Comparison of ENCODE assay signal across 8 cellular contexts in genomic region chr2:177164584-177165052, GRCh38. TPM values are rescaled to one million over a fixed set of nuclear protein-coding genes. Genes with fewer than 3 reads are reported as not detected.
DNase-seq lines count a peak whose midpoint lies in the region; ATAC-seq and TF ChIP-seq lines count a peak whose summit lies in the region.

No MANE protein-coding gene starts in this region.

- intact Hi-C loops in sigmoid colon (cut with DNase I) = loop anchor here (1.0 to 10.0 kb wide), 8 partner anchors 46 to 588 kb away; a partner anchor contains a TSS

- H3K27ac ChIP-seq in sigmoid colon = peak overlapping the region; percentile 81 to 88 (median 86)

- H3K27me3 ChIP-seq in sigmoid colon = no peaks in the 10 kb centered on the region

- in situ Hi-C loops in astrocyte of the spinal cord (cut with HindIII; ENCODE audit: low sequenced_read_pairs) = no loop called here

- WGBS in sigmoid colon, 2 donors = 1% methylated on average over 13 of the region's 13 CpGs

- DNase-seq in GM12864 (ENCODE audit: low read depth) (peak; percentile 47), NCI-H1930 (lab: John Stamatoyannopoulos, UW) (peak; percentile 79 to 89), T-helper 9 cell (peak; percentile 82), astrocyte of the spinal cord (ENCODE audit: low read depth, low spot score) (peak; percentile 86), hypothalamus (lab: John Stamatoyannopoulos, UW) (peak in 50 of 51 donors; percentile 10 to 94 (median 71)), sigmoid colon (peak; percentile 92), GM19240 (ENCODE audit: insufficient read length, low spot score) (no peak)

- H3K4me3 ChIP-seq in GM12864 (ENCODE audit: low read depth, low read length) (peak overlapping the region; percentile 44; the same call in 1 of the 2 replicates), astrocyte of the spinal cord (ENCODE audit: low read depth, low read length) (peak overlapping the region; percentile 27), sigmoid colon (peak overlapping the region; percentile 12 to 49 (median 45))

- no peak for TF ChIP-seq EP300 in sigmoid colon (IDR thresholded peaks at IDR 0.05)

- no peaks in the 10 kb centered on the region for H3K36me3 ChIP-seq in sigmoid colon

- peak; percentile 70 for ATAC-seq in HG02798 (IDR thresholded peaks at IDR 0.05; ENCODE audit: poor library complexity, unreplicated experiment)

- TF ChIP-seq CTCF in GM12864 (IDR thresholded peaks at IDR 0.05; ENCODE audit: low read depth, low read length, missing control alignments) = peak; percentile 100
- peak; percentile 100 for TF ChIP-seq CTCF in astrocyte of the spinal cord (IDR thresholded peaks at IDR 0.05; ENCODE audit: low read depth, low read length)
- peak; percentile 99 to 100 (median 100) for TF ChIP-seq CTCF in sigmoid colon (IDR thresholded peaks at IDR 0.05)

- TF ChIP-seq POLR2A in sigmoid colon (IDR thresholded peaks at IDR 0.05) = no peak

- H3K4me1 ChIP-seq in sigmoid colon = peaks cover 0 to 18% (median 12%) of the 10 kb centered on the region in 4 donors

- no peaks in the 10 kb centered on the region for H3K9me3 ChIP-seq in sigmoid colon

RNA-seq across cellular contexts. Expression of gene HNRNPA3, which starts 48.0 kb away (rescaled TPM):
- total RNA-seq in sigmoid colon = 10 to 100 TPM; 69.2 to 82.1 (median 74.5) TPM
- polyA plus RNA-seq in sigmoid colon = 100 to 1,000 TPM; 130 to 261 (median 131) TPM
